ENCODE assay signal across 14 cellular contexts in genomic region chr21:25903599-25903998, GRCh38.
A peak's percentile ranks its signal among the peaks of the same experiment; 100 is the strongest.
DNase-seq lines count a peak whose midpoint lies in the region; ATAC-seq and FAIRE-seq lines count a peak whose summit lies in the region.
"Had no signal": no experiment of that assay in that cellular context is flagged by ENCODE, and none has a peak within 500 bp of the region (broad histone marks: within the 10 kb centered on the region; RNA-seq: fewer than 3 reads in every experiment).

No MANE protein-coding gene starts in this region.

- H3K4me3 Mint-ChIP-seq in naive thymus-derived CD8-positive, alpha-beta T cell = no peak overlapping the region

- peak overlapping the region; percentile 43 for H3K27ac ChIP-seq in layer of hippocampus (ENCODE audit: low read depth, low read length)
- H3K27ac ChIP-seq: cardiac muscle cell, upper lobe of left lung had no signal

- POLR2A ChIA-PET in naive thymus-derived CD8-positive, alpha-beta T cell (lab: Charles Lee) = no interaction called here

- no peaks in the 10 kb centered on the region for H3K27me3 Mint-ChIP-seq in naive thymus-derived CD8-positive, alpha-beta T cell

- no peak for FAIRE-seq in HTR-8/SVneo (lab: Jason Lieb, UNC)
- FAIRE-seq: frontal cortex had no signal

- peaks cover 0 to 8% (median 0%) of the 10 kb centered on the region in 4 donors for H3K4me1 Mint-ChIP-seq in naive thymus-derived CD8-positive, alpha-beta T cell

- no peak overlapping the region for H3K27ac Mint-ChIP-seq in naive thymus-derived CD8-positive, alpha-beta T cell

- peak; percentile 69 for ATAC-seq in GM21717 (IDR thresholded peaks at IDR 0.05; ENCODE audit: unreplicated experiment)
- ATAC-seq in naive thymus-derived CD8-positive, alpha-beta T cell = no peak

- no peaks in the 10 kb centered on the region for H3K27me3 ChIP-seq in layer of hippocampus (ENCODE audit: control insufficient read depth, insufficient read depth, low read length)
- H3K27me3 ChIP-seq: BE2C, cardiac muscle cell, upper lobe of left lung had no signal

- peak; percentile 50 for DNase-seq in ELF-1 (ENCODE audit: low read depth, low spot score)
- peak; percentile 54 for DNase-seq in NCI-H2227 (lab: John Stamatoyannopoulos, UW; ENCODE audit: unreplicated experiment)
- DNase-seq in NCI-H524 treated with DMSO at 0.1 percent for 48 hours (lab: John Stamatoyannopoulos, UW) = no peak
- no peak for DNase-seq in HTR-8/SVneo (ENCODE audit: insufficient read length, low spot score)
- DNase-seq in naive thymus-derived CD8-positive, alpha-beta T cell = no peak
- DNase-seq in DMS153 treated with DMSO at 0.1 percent for 48 hours (lab: John Stamatoyannopoulos, UW; ENCODE audit: unreplicated experiment) = no peak
- DNase-seq: BE2C; NCI-H1417 treated with DMSO at 0.1 percent for 48 hours; stimulated activated CD4-positive, alpha-beta T cell treated with anti-CD3 and anti-CD28 coated beads, Interleukin-1b, Interleukin-23, amount 100 ng/mL, for 48 hours; upper lobe of left lung had no signal

- peaks cover 0 to under 1% (median 0%) of the 10 kb centered on the region in 3 donors for H3K36me3 Mint-ChIP-seq in naive thymus-derived CD8-positive, alpha-beta T cell

- H3K9me3 Mint-ChIP-seq in naive thymus-derived CD8-positive, alpha-beta T cell = no peaks in the 10 kb centered on the region

Comparison
In these comparisons a context has a peak if more than half of its experiments do, and no peak if none do; other contexts are left out.
1. DNase-seq: peak in ELF-1 (single experiment) and NCI-H2227 (single experiment); none in NCI-H524 treated with DMSO at 0.1 percent for 48 hours (single experiment), HTR-8/SVneo (single experiment), naive thymus-derived CD8-positive, alpha-beta T cell (0 of 10) and DMS153 treated with DMSO at 0.1 percent for 48 hours (single experiment).